In the genomic region with DNA sequence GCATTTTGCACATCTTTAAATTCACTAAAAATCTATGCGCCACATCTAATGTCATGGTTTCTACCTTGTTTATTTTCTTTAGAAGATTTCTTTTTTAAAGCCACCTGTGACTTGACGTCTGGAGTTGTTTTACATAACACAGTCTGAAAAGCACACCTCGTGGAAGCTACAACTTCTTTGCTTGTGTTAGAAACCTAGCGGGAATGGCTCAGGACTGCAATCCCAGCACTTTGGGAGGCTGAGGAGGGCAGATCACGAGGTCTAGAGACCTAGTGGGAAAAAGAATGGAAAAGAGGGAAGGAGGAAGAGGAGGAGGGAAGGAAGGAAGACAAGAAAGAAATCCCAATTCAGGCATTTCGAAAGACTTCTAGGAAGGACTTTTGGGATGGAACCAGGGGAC, we compare ENCODE assay signal across 18 cellular contexts.
DNase-seq lines count a peak whose midpoint lies in the region; TF ChIP-seq lines count a peak whose summit lies in the region.
"Had no signal": no experiment of that assay in that cellular context is flagged by ENCODE, and none has a peak within 500 bp of the region (broad histone marks: within the 10 kb centered on the region; RNA-seq: fewer than 3 reads in every experiment).

No MANE protein-coding gene starts in this region.

- H3K9me3 Mint-ChIP-seq in endothelial cell (ENCODE audit: unreplicated experiment), result no peaks in the 10 kb centered on the region
- H3K9me3 Mint-ChIP-seq in T-helper 2 cell treated with Interferon-gamma antibody and Interleukin-4, amounts not matched to agents 5 μg/mL and 100 μg/mL, for 36 hours, result peaks cover 4% of the 10 kb centered on the region
- H3K9me3 Mint-ChIP-seq: dendritic cell treated with granulocyte-macrophage colony-stimulating factor and Interleukin-4, amounts not matched to agents 40 ng/mL and 50 ng/mL, for 4 days had no signal

- no peak for TF ChIP-seq CTCF in endothelial cell (IDR thresholded peaks at IDR 0.05; ENCODE audit: unreplicated experiment)

- H3K9me3 ChIP-seq in HUES48 (ENCODE audit: control insufficient read depth, insufficient read depth, low read length), result no peaks in the 10 kb centered on the region
- H3K9me3 ChIP-seq in mesodermal cell (ENCODE audit: control insufficient read depth, low read length), result no peaks in the 10 kb centered on the region
- no peaks in the 10 kb centered on the region for H3K9me3 ChIP-seq in skeletal muscle tissue (ENCODE audit: control insufficient read depth in 3 of 3, low read length in 3 of 3)

- H3K27me3 Mint-ChIP-seq in endothelial cell (ENCODE audit: unreplicated experiment), result peaks cover 2% of the 10 kb centered on the region
- H3K27me3 Mint-ChIP-seq in T-helper 2 cell treated with Interferon-gamma antibody and Interleukin-4, amounts not matched to agents 5 μg/mL and 100 μg/mL, for 36 hours (ENCODE audit: low read depth), result peaks cover 24% of the 10 kb centered on the region

- H3K27ac ChIP-seq in HUES48 (ENCODE audit: low read depth, low read length), result peak overlapping the region; percentile 17
- peak overlapping the region; percentile 95 for H3K27ac ChIP-seq in mesodermal cell (ENCODE audit: low read depth, low read length, severe bottlenecking)
- peak overlapping the region; percentile 78 for H3K27ac ChIP-seq in skeletal muscle tissue (ENCODE audit: low read depth, low read length)
- H3K27ac ChIP-seq: HL-60 had no signal

- 73 to 83% methylated on average over 5 to 6 of the region's 6 CpGs for WGBS in mesodermal cell (ENCODE audit: insufficient coverage in 2 of 2), 2 experiments

- H3K36me3 ChIP-seq in HUES48 (ENCODE audit: control insufficient read depth, insufficient read depth, low read length) (no peaks in the 10 kb centered on the region), mesodermal cell (ENCODE audit: control insufficient read depth, insufficient read depth, low read length) (no peaks in the 10 kb centered on the region), skeletal muscle tissue (ENCODE audit: control insufficient read depth in 3 of 3, insufficient read depth in 3 of 3, low read length in 3 of 3) (no peaks in the 10 kb centered on the region)

- no peaks in the 10 kb centered on the region for H3K27me3 ChIP-seq in HUES48 (ENCODE audit: control insufficient read depth, insufficient read depth, low read length)
- H3K27me3 ChIP-seq in skeletal muscle tissue (ENCODE audit: control insufficient read depth in 3 of 3, insufficient read depth in 3 of 3, low read length in 3 of 3), result peaks cover 0 to 5% (median 0%) of the 10 kb centered on the region in 3 donors

- H3K36me3 Mint-ChIP-seq in endothelial cell (ENCODE audit: low read depth, unreplicated experiment), result no peaks in the 10 kb centered on the region
- H3K36me3 Mint-ChIP-seq in T-helper 2 cell treated with Interferon-gamma antibody and Interleukin-4, amounts not matched to agents 5 μg/mL and 100 μg/mL, for 36 hours (ENCODE audit: low read depth), result no peaks in the 10 kb centered on the region
- H3K36me3 Mint-ChIP-seq: naive thymus-derived CD8-positive, alpha-beta T cell had no signal

- H3K27ac Mint-ChIP-seq in endothelial cell (ENCODE audit: unreplicated experiment), result peak overlapping the region; percentile 93
- H3K27ac Mint-ChIP-seq in T-helper 2 cell treated with Interferon-gamma antibody and Interleukin-4, amounts not matched to agents 5 μg/mL and 100 μg/mL, for 36 hours, result no peak overlapping the region
- H3K27ac Mint-ChIP-seq: activated CD4-positive, alpha-beta T cell treated with anti-CD3 and anti-CD28 coated beads for 36 hours; activated naive CD8-positive, alpha-beta T cell treated with anti-CD3 and anti-CD28 coated beads, Interleukin-2, amount 50 U/mL, for 24 hours; dendritic cell treated with granulocyte-macrophage colony-stimulating factor and Interleukin-4, amounts not matched to agents 40 ng/mL and 50 ng/mL, for 4 days had no signal

- H3K4me1 ChIP-seq in HUES48 (ENCODE audit: control insufficient read depth, insufficient read depth, low read length), result peaks cover 27% of the 10 kb centered on the region
- H3K4me1 ChIP-seq in mesodermal cell (ENCODE audit: control insufficient read depth, insufficient read depth, low read length, poor library complexity, severe bottlenecking), result peaks cover 36% of the 10 kb centered on the region
- peaks cover 0 to 11% (median 10%) of the 10 kb centered on the region in 3 donors for H3K4me1 ChIP-seq in skeletal muscle tissue (ENCODE audit: control insufficient read depth in 3 of 3, insufficient read depth in 3 of 3, low read length in 3 of 3)

- peaks cover 13% of the 10 kb centered on the region for H3K4me1 Mint-ChIP-seq in endothelial cell (ENCODE audit: unreplicated experiment)
- H3K4me1 Mint-ChIP-seq in T-helper 2 cell treated with Interferon-gamma antibody and Interleukin-4, amounts not matched to agents 5 μg/mL and 100 μg/mL, for 36 hours (ENCODE audit: low read depth), result peaks cover 2% of the 10 kb centered on the region
- H3K4me1 Mint-ChIP-seq: activated CD4-positive, alpha-beta T cell treated with anti-CD3 and anti-CD28 coated beads for 36 hours; activated naive CD8-positive, alpha-beta T cell treated with anti-CD3 and anti-CD28 coated beads, Interleukin-2, amount 50 U/mL, for 24 hours; naive thymus-derived CD8-positive, alpha-beta T cell had no signal

- no peak overlapping the region for H3K9ac ChIP-seq in HUES48 (ENCODE audit: low read depth, low read length)
- no peak overlapping the region for H3K9ac ChIP-seq in skeletal muscle tissue (ENCODE audit: low read depth in 1 of 3, low read length in 3 of 3)

- no peak overlapping the region for H3K4me3 ChIP-seq in HUES48 (ENCODE audit: low read depth, low read length)
- no peak overlapping the region for H3K4me3 ChIP-seq in mesodermal cell (ENCODE audit: extremely low read depth, insufficient read depth, low read length, poor library complexity, severe bottlenecking)
- H3K4me3 ChIP-seq in skeletal muscle tissue (ENCODE audit: low read length in 3 of 3), result no peak overlapping the region

- no peak for DNase-seq in endothelial cell (ENCODE audit: low spot score)
- DNase-seq in epidermal melanocyte (ENCODE audit: insufficient read length, low spot score), result no peak
- DNase-seq in T-helper 2 cell treated with Interferon-gamma antibody and Interleukin-4, amounts not matched to agents 5 μg/mL and 100 μg/mL, for 36 hours (ENCODE audit: low spot score), result no peak
- no peak for DNase-seq in GF-D8 (lab: John Stamatoyannopoulos, UW)
- DNase-seq in NCI-H1417 treated with DMSO at 0.1 percent for 48 hours (lab: John Stamatoyannopoulos, UW), result no peak
- DNase-seq: activated CD4-positive, alpha-beta T cell treated with anti-CD3 and anti-CD28 coated beads for 36 hours; activated naive CD8-positive, alpha-beta T cell treated with anti-CD3 and anti-CD28 coated beads, Interleukin-2, amount 50 U/mL, for 24 hours; Calu3; foreskin melanocyte; naive thymus-derived CD8-positive, alpha-beta T cell; NCI-H187 treated with DMSO at 0.1 percent for 48 hours; NCI-H524 treated with DMSO at 0.1 percent for 48 hours; T-helper 1 cell had no signal

- H3K4me3 Mint-ChIP-seq in endothelial cell (ENCODE audit: unreplicated experiment), result no peak overlapping the region
- H3K4me3 Mint-ChIP-seq in T-helper 2 cell treated with Interferon-gamma antibody and Interleukin-4, amounts not matched to agents 5 μg/mL and 100 μg/mL, for 36 hours, result no peak overlapping the region
- H3K4me3 Mint-ChIP-seq: activated CD4-positive, alpha-beta T cell treated with anti-CD3 and anti-CD28 coated beads for 36 hours; activated naive CD8-positive, alpha-beta T cell treated with anti-CD3 and anti-CD28 coated beads, Interleukin-2, amount 50 U/mL, for 24 hours; dendritic cell treated with granulocyte-macrophage colony-stimulating factor and Interleukin-4, amounts not matched to agents 40 ng/mL and 50 ng/mL, for 4 days; naive thymus-derived CD8-positive, alpha-beta T cell had no signal

Comparison
In these comparisons a context has a peak if more than half of its experiments do, and no peak if none do; other contexts are left out.
1. H3K27ac ChIP-seq: peak in every context shown above with its lines; median percentile 95 in mesodermal cell; 78 in skeletal muscle tissue; 17 in HUES48.